Comparison of ENCODE assay signal across 8 cellular contexts in the genomic region with DNA sequence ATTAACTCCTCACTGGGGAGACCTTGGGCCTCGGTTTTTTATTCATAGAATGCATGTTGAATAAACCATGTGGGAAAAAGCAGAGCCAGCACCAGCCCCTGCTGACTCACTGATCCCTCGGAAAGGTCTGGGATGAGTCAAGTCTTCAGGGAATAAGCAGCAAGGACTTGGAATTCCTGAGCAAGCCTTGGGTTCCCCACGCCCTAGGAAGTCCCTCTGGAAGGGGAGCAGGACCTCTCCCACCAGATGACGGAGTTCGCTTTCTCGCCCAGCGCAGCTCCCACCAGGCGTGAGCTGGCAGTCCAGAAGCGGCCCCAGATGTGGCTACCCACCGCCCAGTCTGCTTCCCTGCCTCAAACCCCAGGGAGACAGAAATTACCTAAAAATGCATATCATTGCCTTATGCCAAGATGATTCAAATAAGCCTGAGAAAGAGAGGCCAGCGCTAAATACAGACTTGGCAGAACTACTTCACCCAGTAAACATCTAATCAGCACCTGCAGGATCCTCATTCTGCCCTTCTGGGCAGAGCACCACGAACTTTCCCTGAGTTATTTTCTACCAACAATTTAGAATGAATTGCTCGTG. TPM values are rescaled to one million over a fixed set of nuclear protein-coding genes. Genes with fewer than 3 reads are reported as not detected.
A peak's percentile ranks its signal among the peaks of the same experiment; 100 is the strongest.
DNase-seq lines count a peak whose midpoint lies in the region; ATAC-seq lines count a peak whose summit lies in the region.

No MANE protein-coding gene starts in this region.

- H3K27ac Mint-ChIP-seq in activated CD4-positive, alpha-beta memory T cell treated with anti-CD3 and anti-CD28 coated beads for 36 hours = peak overlapping the region; percentile 69

- CTCF ChIA-PET in activated CD4-positive, alpha-beta memory T cell treated with anti-CD3 and anti-CD28 coated beads for 36 hours (lab: Charles Lee) = interaction anchor here (0.8 kb wide), 1 partner anchor 16 kb away, joined by 4 read pairs; no protein-coding TSS in a partner anchor

- H3K36me3 Mint-ChIP-seq in activated CD4-positive, alpha-beta memory T cell treated with anti-CD3 and anti-CD28 coated beads for 36 hours = peaks cover 4% of the 10 kb centered on the region

- H3K4me1 Mint-ChIP-seq in activated CD4-positive, alpha-beta memory T cell treated with anti-CD3 and anti-CD28 coated beads for 36 hours (ENCODE audit: low read depth) = peaks cover 37% of the 10 kb centered on the region

- POLR2A ChIA-PET in activated CD4-positive, alpha-beta memory T cell treated with anti-CD3 and anti-CD28 coated beads for 36 hours (lab: Charles Lee) = interaction anchor here (1.4 kb wide), 1 partner anchor 11 kb away, joined by 5 read pairs; no protein-coding TSS in a partner anchor

- no peaks in the 10 kb centered on the region for H3K9me3 Mint-ChIP-seq in activated CD4-positive, alpha-beta memory T cell treated with anti-CD3 and anti-CD28 coated beads for 36 hours

- intact Hi-C loops in activated CD4-positive, alpha-beta memory T cell treated with anti-CD3 and anti-CD28 coated beads for 36 hours (cut with micrococcal nuclease) = loop anchor here (1.0 to 2.0 kb wide), 4 partner anchors 11 to 99 kb away; partner anchors contain the start of genes BTD and HACL1

- no peak overlapping the region for H3K4me3 Mint-ChIP-seq in activated CD4-positive, alpha-beta memory T cell treated with anti-CD3 and anti-CD28 coated beads for 36 hours

- DNase-seq in activated CD4-positive, alpha-beta memory T cell treated with anti-CD3 and anti-CD28 coated beads for 36 hours = no peak
- DNase-seq in glomerular visceral epithelial cell (ENCODE audit: extremely low spot score) (peak; percentile 98), smooth muscle cell of the brain vasculature (ENCODE audit: low read depth, low spot score) (peak; percentile 98), NCI-H69 (lab: John Stamatoyannopoulos, UW) (no peak)

- peaks cover 3% of the 10 kb centered on the region for H3K27me3 Mint-ChIP-seq in activated CD4-positive, alpha-beta memory T cell treated with anti-CD3 and anti-CD28 coated beads for 36 hours

- ATAC-seq in GM18517 (IDR thresholded peaks at IDR 0.05; ENCODE audit: unreplicated experiment) (peak; percentile 26), HG03066 (IDR thresholded peaks at IDR 0.05; ENCODE audit: low read depth, unreplicated experiment) (peak; percentile 19), HG02885 (IDR thresholded peaks at IDR 0.05; ENCODE audit: poor library complexity, unreplicated experiment) (no peak), HG03039 (IDR thresholded peaks at IDR 0.05; ENCODE audit: unreplicated experiment) (no peak)

RNA-seq across cellular contexts. Expression of gene BTD, which starts 45.5 kb away (rescaled TPM):
- 1 to 10 TPM; 8.6 to 8.7 TPM for total RNA-seq in activated CD4-positive, alpha-beta memory T cell treated with anti-CD3 and anti-CD28 coated beads for 36 hours

RNA-seq across cellular contexts. Expression of gene HACL1, which starts 45.6 kb away (rescaled TPM):
- 10 to 100 TPM; 29.9 to 30.0 TPM for total RNA-seq in activated CD4-positive, alpha-beta memory T cell treated with anti-CD3 and anti-CD28 coated beads for 36 hours

Comparison
In these comparisons a context has a peak if more than half of its experiments do, and no peak if none do; other contexts are left out.
1. ATAC-seq: peak in GM18517 (single experiment) and HG03066 (single experiment); none in HG02885 (single experiment) and HG03039 (single experiment).
2. DNase-seq: peak in glomerular visceral epithelial cell (single experiment) and smooth muscle cell of the brain vasculature (single experiment); none in activated CD4-positive, alpha-beta memory T cell treated with anti-CD3 and anti-CD28 coated beads for 36 hours (single experiment) and NCI-H69 (single experiment).